ENCODE assay signal across 1 cellular context in the genomic region with DNA sequence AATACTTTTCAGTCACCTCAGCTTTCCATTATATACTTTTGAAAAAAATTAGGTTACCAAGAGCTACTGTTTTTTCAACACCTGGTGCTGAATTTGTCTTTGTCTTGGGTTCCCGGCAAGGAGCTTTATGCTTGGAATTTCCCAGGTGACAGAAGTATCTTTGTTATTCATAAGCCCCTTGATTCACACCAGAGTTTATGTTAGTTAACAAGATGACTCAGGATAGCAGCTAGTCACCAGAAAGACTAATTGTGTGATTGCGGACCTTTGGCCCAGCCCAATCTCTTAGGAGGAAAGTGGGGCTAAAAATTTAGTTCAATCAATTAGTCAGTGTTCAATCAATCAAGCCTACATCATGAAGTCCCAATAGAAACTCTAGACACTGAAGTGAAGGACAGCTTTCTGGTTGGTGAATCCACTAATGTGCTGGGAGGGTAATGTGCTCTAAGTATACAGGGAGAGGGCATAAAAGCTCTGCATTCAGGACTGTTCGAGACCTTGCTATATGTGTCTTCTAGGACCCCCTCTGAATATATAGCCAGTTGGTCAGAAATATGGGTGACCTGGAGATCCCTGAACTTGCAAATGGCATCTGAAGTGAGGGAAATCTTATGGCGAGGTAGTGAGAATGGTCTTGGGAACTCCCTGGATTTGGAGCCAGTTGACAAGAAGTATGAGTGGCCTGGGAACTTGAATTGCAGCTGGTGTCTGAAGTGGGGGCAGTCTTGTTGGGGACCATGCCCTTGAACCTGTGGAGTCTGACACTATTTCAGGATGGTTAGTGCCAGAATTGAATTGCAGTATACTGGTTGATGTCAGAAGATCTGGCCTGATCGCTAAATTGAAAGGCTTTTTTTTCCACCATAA.
TF ChIP-seq lines count a peak whose summit lies in the region.

No MANE protein-coding gene starts in this region.

TF ChIP-seq in WTC11, 78 proteins besides CTCF, POLR2A, EP300 and RAD21 (continued from another document):
- TF ChIP-seq E2F5 (CRISPR knock-in tag; IDR thresholded peaks at IDR 0.05) (no peak), RORB (CRISPR knock-in tag; IDR thresholded peaks at IDR 0.05) (no peak), CDX4 (CRISPR knock-in tag; IDR thresholded peaks at IDR 0.05; ENCODE audit: borderline replicate concordance) (no peak), ETV6 (CRISPR knock-in tag; IDR thresholded peaks at IDR 0.05) (no peak), PRDM15 (CRISPR knock-in tag; IDR thresholded peaks at IDR 0.05) (no peak), ZNF317 (CRISPR knock-in tag; IDR thresholded peaks at IDR 0.05; ENCODE audit: borderline replicate concordance, low read depth) (no peak)
- TF ChIP-seq, protein P1, sequence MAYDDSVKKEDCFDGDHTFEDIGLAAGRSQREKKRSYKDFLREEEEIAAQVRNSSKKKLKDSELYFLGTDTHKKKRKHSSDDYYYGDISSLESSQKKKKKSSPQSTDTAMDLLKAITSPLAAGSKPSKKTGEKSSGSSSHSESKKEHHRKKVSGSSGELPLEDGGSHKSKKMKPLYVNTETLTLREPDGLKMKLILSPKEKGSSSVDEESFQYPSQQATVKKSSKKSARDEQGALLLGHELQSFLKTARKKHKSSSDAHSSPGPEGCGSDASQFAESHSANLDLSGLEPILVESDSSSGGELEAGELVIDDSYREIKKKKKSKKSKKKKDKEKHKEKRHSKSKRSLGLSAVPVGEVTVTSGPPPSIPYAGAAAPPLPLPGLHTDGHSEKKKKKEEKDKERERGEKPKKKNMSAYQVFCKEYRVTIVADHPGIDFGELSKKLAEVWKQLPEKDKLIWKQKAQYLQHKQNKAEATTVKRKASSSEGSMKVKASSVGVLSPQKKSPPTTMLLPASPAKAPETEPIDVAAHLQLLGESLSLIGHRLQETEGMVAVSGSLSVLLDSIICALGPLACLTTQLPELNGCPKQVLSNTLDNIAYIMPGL (CRISPR knock-in tag; IDR thresholded peaks at IDR 0.05): no peak
- TF ChIP-seq, protein P2, sequence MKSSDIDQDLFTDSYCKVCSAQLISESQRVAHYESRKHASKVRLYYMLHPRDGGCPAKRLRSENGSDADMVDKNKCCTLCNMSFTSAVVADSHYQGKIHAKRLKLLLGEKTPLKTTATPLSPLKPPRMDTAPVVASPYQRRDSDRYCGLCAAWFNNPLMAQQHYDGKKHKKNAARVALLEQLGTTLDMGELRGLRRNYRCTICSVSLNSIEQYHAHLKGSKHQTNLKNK (CRISPR knock-in tag; IDR thresholded peaks at IDR 0.05): no peak
